28 cellular contexts compared by ENCODE assay signal in the genomic region with DNA sequence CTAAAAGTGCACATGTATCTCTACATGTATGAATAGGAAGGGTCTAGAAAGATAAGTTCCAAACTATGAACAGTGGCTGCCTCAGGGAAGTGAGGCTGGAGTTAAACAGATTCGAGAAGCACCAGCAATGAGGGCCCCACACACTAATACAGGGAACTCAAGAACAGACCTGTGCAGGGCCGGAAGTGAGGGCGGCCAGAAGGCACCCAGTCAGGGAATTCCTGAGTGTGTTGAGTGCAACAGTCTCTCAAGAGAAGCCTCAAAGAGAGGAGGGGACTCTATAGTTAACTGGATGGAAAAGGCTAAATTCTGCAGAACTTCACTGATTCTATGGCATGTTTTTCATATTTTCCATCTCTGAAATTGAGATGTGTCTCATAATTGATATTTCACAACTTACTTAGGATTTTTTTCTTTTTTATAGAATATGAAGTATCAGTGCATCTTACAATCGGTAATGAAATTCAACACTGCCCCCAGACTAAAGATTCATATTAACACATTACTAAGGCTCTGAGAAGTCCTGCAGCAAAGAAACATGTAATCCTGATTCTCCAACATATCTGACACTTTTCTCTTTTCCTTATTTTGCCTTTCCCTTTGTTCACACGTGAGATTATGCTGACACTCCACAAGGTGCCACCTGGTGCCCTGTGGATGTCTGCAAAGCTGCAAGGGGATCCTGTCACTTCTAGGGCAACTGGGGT.
A peak's percentile ranks its signal among the peaks of the same experiment; 100 is the strongest.
DNase-seq lines count a peak whose midpoint lies in the region; ATAC-seq, FAIRE-seq and TF ChIP-seq lines count a peak whose summit lies in the region.
"Had no signal": no experiment of that assay in that cellular context is flagged by ENCODE, and none has a peak within 500 bp of the region (broad histone marks: within the 10 kb centered on the region; RNA-seq: fewer than 3 reads in every experiment).

No MANE protein-coding gene starts in this region.

- dilution Hi-C loops in keratinocyte (cut with MboI; ENCODE audit: extremely low pct_ligation_motif_present, low sequenced_read_pairs), result no loop called here

- H3K4me2 ChIP-seq in keratinocyte (ENCODE audit: control insufficient read depth, extremely low read depth, insufficient read depth, low read depth, low read length), result peak overlapping the region; percentile 53

- TF ChIP-seq POLR2A in sigmoid colon (IDR thresholded peaks at IDR 0.05), result no peak

- no peak overlapping the region for H3K4me3 ChIP-seq in keratinocyte (ENCODE audit: control insufficient read depth in 2 of 3, extremely low read depth in 1 of 3, insufficient read depth in 2 of 3, low read depth in 1 of 3, low read length in 3 of 3)
- H3K4me3 ChIP-seq in sigmoid colon, result no peak overlapping the region
- H3K4me3 ChIP-seq: GM23248, pancreas, Peyer's patch, SJCRH30 had no signal

- intact Hi-C loops in activated CD4-positive, alpha-beta T cell treated with anti-CD3 and anti-CD28 coated beads for 36 hours (cut with DNase I, micrococcal nuclease), result no loop called here
- intact Hi-C loops in activated B cell treated with CpG ODN at 0.5 μM for 24 hours (cut with micrococcal nuclease), result no loop called here
- intact Hi-C loops in sigmoid colon (cut with DNase I), result loop anchor here (5.0 kb wide), 1 partner anchor 63 kb away; no protein-coding TSS in a partner anchor

- peaks cover 39% of the 10 kb centered on the region for H3K4me1 ChIP-seq in keratinocyte (ENCODE audit: control insufficient read depth, extremely low read depth, insufficient read depth, low read length)
- peaks cover 0 to 61% (median 40%) of the 10 kb centered on the region in 4 donors for H3K4me1 ChIP-seq in sigmoid colon

- H3K4me3 Mint-ChIP-seq in activated CD4-positive, alpha-beta T cell treated with anti-CD3 and anti-CD28 coated beads for 36 hours, result no peak overlapping the region
- no peak overlapping the region for H3K4me3 Mint-ChIP-seq in activated B cell treated with CpG ODN at 0.5 μM for 24 hours
- H3K4me3 Mint-ChIP-seq: activated CD4-positive, alpha-beta T cell treated with anti-CD3 and anti-CD28 coated beads, Interleukin-2, amount 10 ng/mL, durations not matched to agents 24 days and 14 days; activated T-helper 17 cell treated with anti-CD3 and anti-CD28 coated beads, Interleukin-2, amount 50 U/mL, for 72 hours; HFFc6; nephron; T-cell had no signal

- no peak overlapping the region for H2AFZ ChIP-seq in keratinocyte (ENCODE audit: control insufficient read depth, low read length)
- H2AFZ ChIP-seq: GM23248 had no signal

- no peaks in the 10 kb centered on the region for H3K4me1 Mint-ChIP-seq in activated CD4-positive, alpha-beta T cell treated with anti-CD3 and anti-CD28 coated beads for 36 hours
- peaks cover 13% of the 10 kb centered on the region for H3K4me1 Mint-ChIP-seq in activated B cell treated with CpG ODN at 0.5 μM for 24 hours
- H3K4me1 Mint-ChIP-seq: T-cell had no signal

- no peak for TF ChIP-seq EP300 in sigmoid colon (IDR thresholded peaks at IDR 0.05)

- peaks cover 3 to 11% of the 10 kb centered on the region in 2 experiments for H3K36me3 ChIP-seq in keratinocyte (ENCODE audit: control insufficient read depth in 2 of 2, extremely low read depth in 1 of 2, insufficient read depth in 2 of 2, low read length in 2 of 2)
- no peaks in the 10 kb centered on the region for H3K36me3 ChIP-seq in sigmoid colon
- H3K36me3 ChIP-seq: pancreas had no signal

- no peaks in the 10 kb centered on the region for H3K27me3 Mint-ChIP-seq in activated CD4-positive, alpha-beta T cell treated with anti-CD3 and anti-CD28 coated beads for 36 hours
- H3K27me3 Mint-ChIP-seq in activated B cell treated with CpG ODN at 0.5 μM for 24 hours, result no peaks in the 10 kb centered on the region
- H3K27me3 Mint-ChIP-seq: activated CD4-positive, alpha-beta T cell treated with anti-CD3 and anti-CD28 coated beads, Interleukin-2, amount 10 ng/mL, durations not matched to agents 24 days and 14 days; activated T-helper 17 cell treated with anti-CD3 and anti-CD28 coated beads, Interleukin-2, amount 50 U/mL, for 72 hours; T-cell had no signal

- DNase-seq in activated CD4-positive, alpha-beta T cell treated with anti-CD3 and anti-CD28 coated beads for 36 hours, result peak; percentile 17
- DNase-seq in activated CD4-positive, alpha-beta T cell treated with anti-CD3 and anti-CD28 coated beads for 48 hours, result no peak
- no peak for DNase-seq in activated B cell treated with CpG ODN at 0.5 μM for 24 hours
- no peak for DNase-seq in keratinocyte (ENCODE audit: low read depth, low spot score)
- no peak for DNase-seq in sigmoid colon
- DNase-seq in T-helper 2 cell, result no peak
- DNase-seq: 8988T; activated CD4-positive, alpha-beta T cell treated with anti-CD3 and anti-CD28 coated beads, Interleukin-2, amount 10 ng/mL, durations not matched to agents 24 days and 14 days; cerebellar nuclear complex; DMS153; GM23248; HFFc6; left colon; midbrain; NCI-H2171; NCI-H524 treated with DMSO at 0.1 percent for 48 hours; Peyer's patch; SJCRH30; T-cell had no signal

- H3K79me2 ChIP-seq in keratinocyte (ENCODE audit: control insufficient read depth, insufficient read depth, low read length), result peaks cover 5% of the 10 kb centered on the region

- H3K9ac ChIP-seq in keratinocyte (ENCODE audit: control insufficient read depth, extremely low read depth, insufficient read depth, low read length), result no peak overlapping the region
- H3K9ac ChIP-seq: GM23248 had no signal

- WGBS in sigmoid colon, 2 donors, result 88 to 93% methylated on average over 5 of the region's 5 CpGs

- H3K9me3 Mint-ChIP-seq in activated CD4-positive, alpha-beta T cell treated with anti-CD3 and anti-CD28 coated beads for 36 hours (ENCODE audit: low read depth), result peaks cover 15% of the 10 kb centered on the region
- H3K9me3 Mint-ChIP-seq in activated B cell treated with CpG ODN at 0.5 μM for 24 hours, result peaks cover 11% of the 10 kb centered on the region

- H4K20me1 ChIP-seq in keratinocyte (ENCODE audit: control insufficient read depth, extremely low read depth, insufficient read depth, low read length), result no peaks in the 10 kb centered on the region

- peaks cover 26% of the 10 kb centered on the region for H3K36me3 Mint-ChIP-seq in activated CD4-positive, alpha-beta T cell treated with anti-CD3 and anti-CD28 coated beads for 36 hours (ENCODE audit: low read depth)
- H3K36me3 Mint-ChIP-seq in activated B cell treated with CpG ODN at 0.5 μM for 24 hours (ENCODE audit: low read depth), result peaks cover 56% of the 10 kb centered on the region

- H3K27ac ChIP-seq in keratinocyte (ENCODE audit: control insufficient read depth, insufficient read depth, low read length) (no peak overlapping the region), sigmoid colon (peak overlapping the region in 3 of 4 donors; percentile 61 to 84 (median 77))
- H3K27ac ChIP-seq: GM23248 had no signal

- H3K9me3 ChIP-seq in keratinocyte (ENCODE audit: control insufficient read depth, low read depth, low read length), result no peaks in the 10 kb centered on the region
- no peaks in the 10 kb centered on the region for H3K9me3 ChIP-seq in sigmoid colon
- H3K9me3 ChIP-seq: pancreas, SJCRH30 had no signal

- POLR2A ChIA-PET in activated CD4-positive, alpha-beta T cell treated with anti-CD3 and anti-CD28 coated beads for 36 hours (lab: Charles Lee), result no interaction called here
- POLR2A ChIA-PET in activated B cell treated with CpG ODN at 0.5 μM for 24 hours (lab: Charles Lee), result no interaction called here

- H3K9me1 ChIP-seq in keratinocyte (ENCODE audit: control insufficient read depth, extremely low read depth, insufficient read depth, low read length), result no peaks in the 10 kb centered on the region

- FAIRE-seq in keratinocyte (lab: Jason Lieb, UNC), result peak; percentile 74
- FAIRE-seq: astrocyte, endothelial cell of umbilical vein, pancreas, TTC549 had no signal

- no peak for ATAC-seq in activated CD4-positive, alpha-beta T cell treated with anti-CD3 and anti-CD28 coated beads for 36 hours
- ATAC-seq in activated B cell treated with CpG ODN at 0.5 μM for 24 hours (ENCODE audit: low read depth), result peak; percentile 25
- ATAC-seq in GM19035 (IDR thresholded peaks at IDR 0.05; ENCODE audit: unreplicated experiment), result no peak
- no peak for ATAC-seq in HG03442 (IDR thresholded peaks at IDR 0.05; ENCODE audit: unreplicated experiment)
- ATAC-seq: activated naive CD4-positive, alpha-beta T cell treated with anti-CD3 and anti-CD28 coated beads, Interleukin-2, amount 50 U/mL, for 72 hours; activated T-helper 17 cell treated with anti-CD3 and anti-CD28 coated beads, Interleukin-2, amount 50 U/mL, for 72 hours; left colon; T-cell had no signal

- no peaks in the 10 kb centered on the region for H3K27me3 ChIP-seq in keratinocyte (ENCODE audit: control insufficient read depth, extremely low read depth, insufficient read depth, low read length)
- no peaks in the 10 kb centered on the region for H3K27me3 ChIP-seq in sigmoid colon
- H3K27me3 ChIP-seq: pancreas, Peyer's patch, SJCRH30 had no signal

- no peak overlapping the region for H3K27ac Mint-ChIP-seq in activated CD4-positive, alpha-beta T cell treated with anti-CD3 and anti-CD28 coated beads for 36 hours
- no peak overlapping the region for H3K27ac Mint-ChIP-seq in activated B cell treated with CpG ODN at 0.5 μM for 24 hours
- H3K27ac Mint-ChIP-seq: activated CD4-positive, alpha-beta T cell treated with anti-CD3 and anti-CD28 coated beads, Interleukin-2, amount 10 ng/mL, durations not matched to agents 24 days and 14 days; activated naive CD4-positive, alpha-beta T cell treated with anti-CD3 and anti-CD28 coated beads, Interleukin-2, amount 50 U/mL, for 72 hours; activated T-helper 17 cell treated with anti-CD3 and anti-CD28 coated beads, Interleukin-2, amount 50 U/mL, for 72 hours; HFFc6; T-cell had no signal

- CTCF ChIA-PET in activated CD4-positive, alpha-beta T cell treated with anti-CD3 and anti-CD28 coated beads for 36 hours (lab: Charles Lee), result interaction anchor here (0.6 kb wide), 1 partner anchor 70 kb away, joined by 3 read pairs; no protein-coding TSS in a partner anchor
- CTCF ChIA-PET in activated B cell treated with CpG ODN at 0.5 μM for 24 hours (lab: Charles Lee), result no interaction called here

- no peak for TF ChIP-seq CTCF in activated B cell treated with CpG ODN at 0.5 μM for 24 hours (IDR thresholded peaks at IDR 0.05)
- TF ChIP-seq CTCF in keratinocyte (optimal IDR thresholded peaks at IDR 0.05 in 1 of 3, IDR thresholded peaks at IDR 0.05 in 1 of 3, conservative IDR thresholded peaks at IDR 0.05 in 1 of 3; ENCODE audit: extremely low read depth in 1 of 3, insufficient read depth in 2 of 3, low read length in 3 of 3), result no peak
- no peak for TF ChIP-seq CTCF in sigmoid colon (IDR thresholded peaks at IDR 0.05)
